In genomic region chr5:1885777-1886633, GRCh38 we compare ENCODE assay signal across 24 cellular contexts. TPM values are rescaled to one million over a fixed set of nuclear protein-coding genes. Genes with fewer than 3 reads are reported as not detected.
DNase-seq lines count a peak whose midpoint lies in the region; ATAC-seq and TF ChIP-seq lines count a peak whose summit lies in the region.
"Had no signal": no experiment of that assay in that cellular context is flagged by ENCODE, and none has a peak within 500 bp of the region (broad histone marks: within the 10 kb centered on the region; RNA-seq: fewer than 3 reads in every experiment).

No MANE protein-coding gene starts in this region.

- no peaks in the 10 kb centered on the region for H3K36me3 ChIP-seq in cardiac muscle cell
- H3K36me3 ChIP-seq in CD8-positive, alpha-beta T cell (ENCODE audit: insufficient read depth, low read length), result no peaks in the 10 kb centered on the region
- H3K36me3 ChIP-seq: esophagus muscularis mucosa had no signal

- H3K9me3 Mint-ChIP-seq in nephron (no peaks in the 10 kb centered on the region), endothelial cell (ENCODE audit: unreplicated experiment) (no peaks in the 10 kb centered on the region)
- H3K9me3 Mint-ChIP-seq in CD8-positive, alpha-beta T cell, result no peaks in the 10 kb centered on the region
- H3K9me3 Mint-ChIP-seq: CD4-positive, alpha-beta T cell; stimulated activated naive CD8-positive, alpha-beta T cell treated with anti-CD3 and anti-CD28 coated beads, Interleukin-15, Interleukin-2, amounts not matched to agents 100 ng/mL and 50 ng/mL, for 24 hours had no signal

- no peak overlapping the region for H3K27ac Mint-ChIP-seq in nephron
- no peak overlapping the region for H3K27ac Mint-ChIP-seq in CD8-positive, alpha-beta T cell
- no peak overlapping the region for H3K27ac Mint-ChIP-seq in endothelial cell (ENCODE audit: unreplicated experiment)
- H3K27ac Mint-ChIP-seq: activated CD8-positive, alpha-beta memory T cell treated with anti-CD3 and anti-CD28 coated beads, Interleukin-2, amount 10 ng/mL, durations not matched to agents 7 days and 5 days; CD4-positive, alpha-beta T cell; stimulated activated naive CD8-positive, alpha-beta T cell treated with anti-CD3 and anti-CD28 coated beads, Interleukin-15, Interleukin-2, amounts not matched to agents 100 ng/mL and 50 ng/mL, for 24 hours had no signal

- peaks cover 10% of the 10 kb centered on the region for H3K4me1 Mint-ChIP-seq in nephron
- H3K4me1 Mint-ChIP-seq in CD8-positive, alpha-beta T cell (ENCODE audit: low read depth), result peaks cover 5% of the 10 kb centered on the region
- H3K4me1 Mint-ChIP-seq in endothelial cell (ENCODE audit: unreplicated experiment), result peaks cover 12% of the 10 kb centered on the region
- H3K4me1 Mint-ChIP-seq: activated CD8-positive, alpha-beta memory T cell treated with anti-CD3 and anti-CD28 coated beads, Interleukin-2, amount 10 ng/mL, durations not matched to agents 7 days and 5 days had no signal

- CTCF ChIA-PET in CD8-positive, alpha-beta T cell (lab: Charles Lee), result no interaction called here

- no peak for DNase-seq in cardiac muscle cell (ENCODE audit: low read depth in 1 of 2, low spot score in 1 of 2)
- no peak for DNase-seq in left cardiac atrium
- DNase-seq in epithelial cell of prostate (ENCODE audit: low read depth, low spot score), result no peak
- no peak for DNase-seq in CD8-positive, alpha-beta T cell
- DNase-seq in endothelial cell (ENCODE audit: low spot score), result no peak
- no peak for DNase-seq in NCI-H524 (lab: John Stamatoyannopoulos, UW)
- DNase-seq in SW480 (ENCODE audit: low spot score), result no peak
- DNase-seq: activated CD4-positive, CD25-positive, alpha-beta regulatory T cell treated with anti-CD3 and anti-CD28 coated beads, Interleukin-2, amount 50 U/mL, for 72 hours; activated CD8-positive, alpha-beta memory T cell treated with anti-CD3 and anti-CD28 coated beads, Interleukin-2, amount 10 ng/mL, durations not matched to agents 7 days and 5 days; activated gamma-delta T cell; anterior cingulate cortex; CD4-positive, alpha-beta T cell; DND-41; Karpas-422; NCI-H1105 treated with DMSO at 0.1 percent for 48 hours; NCI-H226; SHP77 treated with DMSO at 0.1 percent for 48 hours had no signal

- peak overlapping the region; percentile 92 for H3K4me3 ChIP-seq in cardiac muscle cell
- H3K4me3 ChIP-seq in CD8-positive, alpha-beta T cell (ENCODE audit: low read depth, low read length), result no peak overlapping the region

- peaks cover 100% of the 10 kb centered on the region for H3K27me3 ChIP-seq in cardiac muscle cell
- no peaks in the 10 kb centered on the region for H3K27me3 ChIP-seq in CD8-positive, alpha-beta T cell (ENCODE audit: insufficient read depth, low read length)

- H3K27ac ChIP-seq in cardiac muscle cell (peak overlapping the region; percentile 94), epithelial cell of prostate (peak overlapping the region; percentile 71)
- H3K27ac ChIP-seq in CD8-positive, alpha-beta T cell (ENCODE audit: low read depth, low read length), result no peak overlapping the region
- H3K27ac ChIP-seq: esophagus muscularis mucosa, psoas muscle had no signal

- no peaks in the 10 kb centered on the region for H3K9me3 ChIP-seq in cardiac muscle cell (ENCODE audit: low read depth)
- H3K9me3 ChIP-seq in CD8-positive, alpha-beta T cell (ENCODE audit: low read length), result no peaks in the 10 kb centered on the region
- H3K9me3 ChIP-seq: esophagus muscularis mucosa, psoas muscle had no signal

- TF ChIP-seq CTCF in cardiac muscle cell (IDR thresholded peaks at IDR 0.05; ENCODE audit: low read depth, low read length) (no peak), nephron (IDR thresholded peaks at IDR 0.05; ENCODE audit: unreplicated experiment in 3 of 3) (no peak), endothelial cell (IDR thresholded peaks at IDR 0.05; ENCODE audit: unreplicated experiment) (no peak)
- no peak for TF ChIP-seq CTCF in CD8-positive, alpha-beta T cell (IDR thresholded peaks at IDR 0.05)

- H3K27me3 Mint-ChIP-seq in nephron (ENCODE audit: low read depth), result peaks cover 89% of the 10 kb centered on the region
- H3K27me3 Mint-ChIP-seq in CD8-positive, alpha-beta T cell (ENCODE audit: low read depth), result peaks cover 29% of the 10 kb centered on the region
- peaks cover 24% of the 10 kb centered on the region for H3K27me3 Mint-ChIP-seq in endothelial cell (ENCODE audit: unreplicated experiment)

- POLR2A ChIA-PET in CD8-positive, alpha-beta T cell (lab: Charles Lee), result no interaction called here

- H3K4me1 ChIP-seq in cardiac muscle cell (ENCODE audit: low read depth), result peaks cover 15% of the 10 kb centered on the region
- no peaks in the 10 kb centered on the region for H3K4me1 ChIP-seq in CD8-positive, alpha-beta T cell (ENCODE audit: insufficient read depth, low read length)

- intact Hi-C loops in left cardiac atrium (cut with DNase I), result no loop called here
- intact Hi-C loops in CD8-positive, alpha-beta T cell (cut with DNase I, micrococcal nuclease), result no loop called here

- ATAC-seq in left cardiac atrium, result no peak
- ATAC-seq in CD8-positive, alpha-beta T cell, result no peak
- ATAC-seq: activated CD8-positive, alpha-beta memory T cell treated with anti-CD3 and anti-CD28 coated beads, Interleukin-2, amount 10 ng/mL, durations not matched to agents 7 days and 5 days; psoas muscle had no signal

- peak overlapping the region; percentile 19 to 68 (median 59) for H3K4me3 Mint-ChIP-seq in nephron
- H3K4me3 Mint-ChIP-seq in CD8-positive, alpha-beta T cell, result no peak overlapping the region
- no peak overlapping the region for H3K4me3 Mint-ChIP-seq in endothelial cell (ENCODE audit: unreplicated experiment)
- H3K4me3 Mint-ChIP-seq: activated CD8-positive, alpha-beta memory T cell treated with anti-CD3 and anti-CD28 coated beads, Interleukin-2, amount 10 ng/mL, durations not matched to agents 7 days and 5 days; CD4-positive, alpha-beta T cell; stimulated activated naive CD8-positive, alpha-beta T cell treated with anti-CD3 and anti-CD28 coated beads, Interleukin-15, Interleukin-2, amounts not matched to agents 100 ng/mL and 50 ng/mL, for 24 hours had no signal

- no peaks in the 10 kb centered on the region for H3K36me3 Mint-ChIP-seq in nephron (ENCODE audit: low read depth)
- no peaks in the 10 kb centered on the region for H3K36me3 Mint-ChIP-seq in CD8-positive, alpha-beta T cell
- peaks cover 4% of the 10 kb centered on the region for H3K36me3 Mint-ChIP-seq in endothelial cell (ENCODE audit: low read depth, unreplicated experiment)
- H3K36me3 Mint-ChIP-seq: activated CD8-positive, alpha-beta memory T cell treated with anti-CD3 and anti-CD28 coated beads, Interleukin-2, amount 10 ng/mL, durations not matched to agents 7 days and 5 days had no signal

RNA-seq across cellular contexts. Expression of gene IRX4, which starts 3.3 kb away (rescaled TPM):
- total RNA-seq in cardiac muscle cell (284 and 308 TPM in 2 replicates), left cardiac atrium (under 1 TPM; 0.18 to 0.50 TPM), endothelial cell (ENCODE audit: unreplicated experiment) (0.72 TPM)
- 208 and 257 TPM in 2 replicates for polyA plus RNA-seq in cardiac muscle cell
- not detected for total RNA-seq in CD8-positive, alpha-beta T cell
- total RNA-seq: activated CD8-positive, alpha-beta memory T cell treated with anti-CD3 and anti-CD28 coated beads, Interleukin-2, amount 10 ng/mL, durations not matched to agents 7 days and 5 days; CD4-positive, alpha-beta T cell; esophagus muscularis mucosa; T-helper 2 cell treated with Interferon-gamma antibody and Interleukin-4, amounts not matched to agents 100 ng/mL and 5 ng/mL, for 36 hours; urinary bladder had no signal
- polyA plus RNA-seq: AG04450, urinary bladder had no signal

Comparison
In these comparisons a context has a peak if more than half of its experiments do, and no peak if none do; other contexts are left out.
1. RNA of gene IRX4, which starts 3.3 kb away (total RNA-seq): 284 to 308 TPM in cardiac muscle cell; 0.72 TPM in endothelial cell (single experiment), 0.18 to 0.50 TPM in left cardiac atrium and not detected in CD8-positive, alpha-beta T cell; every median in the first group is over 100 times any median in the second.
2. H3K4me3 Mint-ChIP-seq: peak in nephron (3 of 3); none in CD8-positive, alpha-beta T cell (single experiment) and endothelial cell (single experiment).